In genomic region chr14:56002876-56003625, GRCh38 we compare ENCODE assay signal across 8 cellular contexts.
A peak's percentile ranks its signal among the peaks of the same experiment; 100 is the strongest.
DNase-seq lines count a peak whose midpoint lies in the region; ATAC-seq and FAIRE-seq lines count a peak whose summit lies in the region.
"Had no signal": no experiment of that assay in that cellular context is flagged by ENCODE, and none has a peak within 500 bp of the region (broad histone marks: within the 10 kb centered on the region; RNA-seq: fewer than 3 reads in every experiment).

No MANE protein-coding gene starts in this region.

- in situ Hi-C loops in HAP-1 (cut with MboI; ENCODE audit: low sequenced_read_pairs): no loop called here

- peaks cover 12% of the 10 kb centered on the region for H3K4me1 Mint-ChIP-seq in stimulated activated memory B cell treated with anti-CD40 and anti-IgM and Interleukin-4, amounts not matched to agents 10 μg/mL and 1 μg/mL and 100 μg/mL, for 72 hours

- H3K27ac Mint-ChIP-seq in activated naive CD4-positive, alpha-beta T cell treated with anti-CD3 and anti-CD28 coated beads, Interleukin-2, amount 50 U/mL, for 72 hours: no peak overlapping the region
- H3K27ac Mint-ChIP-seq in stimulated activated memory B cell treated with anti-CD40 and anti-IgM and Interleukin-4, amounts not matched to agents 10 μg/mL and 1 μg/mL and 100 μg/mL, for 72 hours: no peak overlapping the region

- H3K4me2 ChIP-seq in Karpas-422 (ENCODE audit: low read depth, low read length, poor library complexity, severe bottlenecking): no peak overlapping the region

- no peak overlapping the region for H2AFZ ChIP-seq in Karpas-422 (ENCODE audit: low read length)

- peaks cover 37% of the 10 kb centered on the region for H3K27me3 Mint-ChIP-seq in stimulated activated memory B cell treated with anti-CD40 and anti-IgM and Interleukin-4, amounts not matched to agents 10 μg/mL and 1 μg/mL and 100 μg/mL, for 72 hours

- H3K79me2 ChIP-seq in Karpas-422 (ENCODE audit: low read length): no peaks in the 10 kb centered on the region

- H3K36me3 Mint-ChIP-seq in activated naive CD4-positive, alpha-beta T cell treated with anti-CD3 and anti-CD28 coated beads, Interleukin-2, amount 50 U/mL, for 72 hours: peaks cover 16 to 20% of the 10 kb centered on the region in 2 donors
- H3K36me3 Mint-ChIP-seq in stimulated activated memory B cell treated with anti-CD40 and anti-IgM and Interleukin-4, amounts not matched to agents 10 μg/mL and 1 μg/mL and 100 μg/mL, for 72 hours: no peaks in the 10 kb centered on the region

- H3K4me3 Mint-ChIP-seq in stimulated activated memory B cell treated with anti-CD40 and anti-IgM and Interleukin-4, amounts not matched to agents 10 μg/mL and 1 μg/mL and 100 μg/mL, for 72 hours: no peak overlapping the region
- H3K4me3 Mint-ChIP-seq: nephron had no signal

- H3K27ac ChIP-seq in Karpas-422 (ENCODE audit: low read length): no peak overlapping the region

- no peak for FAIRE-seq in HTR-8/SVneo (lab: Jason Lieb, UNC)

- no peaks in the 10 kb centered on the region for H3K9me3 ChIP-seq in Karpas-422 (ENCODE audit: low read length)
- H3K9me3 ChIP-seq in HAP-1: no peaks in the 10 kb centered on the region

- H3K9me2 ChIP-seq in Karpas-422 (replicated peaks; ENCODE audit: insufficient read depth, low read length): no peaks in the 10 kb centered on the region

- peaks cover 2% of the 10 kb centered on the region; the same call in 1 of the 2 replicates for H3K27me3 ChIP-seq in Karpas-422 (ENCODE audit: low read length)
- H3K27me3 ChIP-seq in HAP-1 (ENCODE audit: low read depth): no peaks in the 10 kb centered on the region

- H3K4me3 ChIP-seq in Karpas-422 (ENCODE audit: low read length): no peak overlapping the region
- H3K4me3 ChIP-seq in HAP-1: no peak overlapping the region

- no peak overlapping the region for H3K9ac ChIP-seq in Karpas-422 (ENCODE audit: low read length)

- intact Hi-C loops in sciatic nerve (cut with DNase I): no loop called here

- peaks cover 17 to 21% of the 10 kb centered on the region in 2 donors for H3K9me3 Mint-ChIP-seq in activated naive CD4-positive, alpha-beta T cell treated with anti-CD3 and anti-CD28 coated beads, Interleukin-2, amount 50 U/mL, for 72 hours
- peaks cover 2% of the 10 kb centered on the region for H3K9me3 Mint-ChIP-seq in stimulated activated memory B cell treated with anti-CD40 and anti-IgM and Interleukin-4, amounts not matched to agents 10 μg/mL and 1 μg/mL and 100 μg/mL, for 72 hours

- ATAC-seq in GM21515 (IDR thresholded peaks at IDR 0.05; ENCODE audit: unreplicated experiment): peak; percentile 56
- ATAC-seq in activated naive CD4-positive, alpha-beta T cell treated with anti-CD3 and anti-CD28 coated beads, Interleukin-2, amount 50 U/mL, for 72 hours: peak; percentile 93 to 96
- peak; percentile 76 for ATAC-seq in stimulated activated memory B cell treated with anti-CD40 and anti-IgM and Interleukin-4, amounts not matched to agents 10 μg/mL and 1 μg/mL and 100 μg/mL, for 72 hours
- ATAC-seq in sciatic nerve: no peak

- DNase-seq in Karpas-422 (peak; percentile 32), HTR-8/SVneo (ENCODE audit: insufficient read length, low spot score) (no peak), sciatic nerve (ENCODE audit: low spot score) (no peak), HAP-1 (ENCODE audit: low spot score in 2 of 2) (no peak)
- DNase-seq in activated naive CD4-positive, alpha-beta T cell treated with anti-CD3 and anti-CD28 coated beads, Interleukin-2, amount 50 U/mL, for 72 hours (ENCODE audit: low spot score in 2 of 2): peak in 1 of 2 donors; percentile 48

- peaks cover 10% of the 10 kb centered on the region for H3K4me1 ChIP-seq in Karpas-422 (ENCODE audit: low read length)
- H3K4me1 ChIP-seq in HAP-1: peaks cover 6% of the 10 kb centered on the region

- H4K20me1 ChIP-seq in Karpas-422 (ENCODE audit: insufficient read depth, low read depth, low read length): no peaks in the 10 kb centered on the region

- no peaks in the 10 kb centered on the region for H3K36me3 ChIP-seq in Karpas-422 (ENCODE audit: insufficient read depth, low read length)
- H3K36me3 ChIP-seq in HAP-1 (replicated peaks): no peaks in the 10 kb centered on the region
